Comparison of ENCODE assay signal across 8 cellular contexts in genomic region chr6:121849477-121849876, GRCh38.
A peak's percentile ranks its signal among the peaks of the same experiment; 100 is the strongest.
DNase-seq lines count a peak whose midpoint lies in the region; ATAC-seq and TF ChIP-seq lines count a peak whose summit lies in the region.

No MANE protein-coding gene starts in this region.

- DNase-seq in activated T-cell treated with anti-CD3 and anti-CD28 coated beads for 48 hours (ENCODE audit: low read depth) (peak; percentile 21), HUDEP-2 (lab: John Stamatoyannopoulos, UW; ENCODE audit: unreplicated experiment in 76 of 76) (peak in 51 of 76 experiments; percentile 3 to 84 (median 30)), SJSA1 (ENCODE audit: low read depth in 1 of 2, low spot score in 2 of 2) (peak; percentile 76 to 77), erythroblast (lab: John Stamatoyannopoulos, UW) (peak; percentile 17 to 53)
- no peak for DNase-seq in activated T-cell treated with anti-CD3 and anti-CD28 coated beads, Interleukin-2, amount 50 U/mL, for 1 hour

- no peaks in the 10 kb centered on the region for H3K27me3 ChIP-seq in SJSA1 (replicated peaks)

- H3K4me3 Mint-ChIP-seq in nephron = no peak overlapping the region
- no peak overlapping the region for H3K4me3 Mint-ChIP-seq in stimulated activated memory B cell treated with anti-CD40 and anti-IgM and Interleukin-4, amounts not matched to agents 10 μg/mL and 1 μg/mL and 100 μg/mL, for 72 hours

- H3K4me1 Mint-ChIP-seq in nephron = no peaks in the 10 kb centered on the region
- H3K4me1 Mint-ChIP-seq in stimulated activated memory B cell treated with anti-CD40 and anti-IgM and Interleukin-4, amounts not matched to agents 10 μg/mL and 1 μg/mL and 100 μg/mL, for 72 hours = no peaks in the 10 kb centered on the region

- ATAC-seq in GM21786 (IDR thresholded peaks at IDR 0.05; ENCODE audit: unreplicated experiment) = peak; percentile 91
- no peak for ATAC-seq in stimulated activated memory B cell treated with anti-CD40 and anti-IgM and Interleukin-4, amounts not matched to agents 10 μg/mL and 1 μg/mL and 100 μg/mL, for 72 hours

- no peak for TF ChIP-seq POLR2A in erythroblast (IDR thresholded peaks at IDR 0.05; ENCODE audit: low read length)

- H3K36me3 Mint-ChIP-seq in nephron (ENCODE audit: low read depth) = no peaks in the 10 kb centered on the region
- no peaks in the 10 kb centered on the region for H3K36me3 Mint-ChIP-seq in stimulated activated memory B cell treated with anti-CD40 and anti-IgM and Interleukin-4, amounts not matched to agents 10 μg/mL and 1 μg/mL and 100 μg/mL, for 72 hours

- H3K9me3 Mint-ChIP-seq in nephron = no peaks in the 10 kb centered on the region
- H3K9me3 Mint-ChIP-seq in stimulated activated memory B cell treated with anti-CD40 and anti-IgM and Interleukin-4, amounts not matched to agents 10 μg/mL and 1 μg/mL and 100 μg/mL, for 72 hours = no peaks in the 10 kb centered on the region

- H3K27me3 Mint-ChIP-seq in nephron (ENCODE audit: low read depth) = no peaks in the 10 kb centered on the region
- H3K27me3 Mint-ChIP-seq in stimulated activated memory B cell treated with anti-CD40 and anti-IgM and Interleukin-4, amounts not matched to agents 10 μg/mL and 1 μg/mL and 100 μg/mL, for 72 hours = no peaks in the 10 kb centered on the region

- TF ChIP-seq CTCF in nephron (IDR thresholded peaks at IDR 0.05; ENCODE audit: unreplicated experiment in 3 of 3) = peak; percentile 50 to 66 (median 55)

- no peak overlapping the region for H3K4me3 ChIP-seq in SJSA1

- no peaks in the 10 kb centered on the region for H3K36me3 ChIP-seq in SJSA1

- peak overlapping the region; percentile 38 for H3K27ac ChIP-seq in SJSA1

- H3K4me1 ChIP-seq in SJSA1 (replicated peaks) = peaks cover 19% of the 10 kb centered on the region

- no peak overlapping the region for H3K27ac Mint-ChIP-seq in nephron
- H3K27ac Mint-ChIP-seq in stimulated activated memory B cell treated with anti-CD40 and anti-IgM and Interleukin-4, amounts not matched to agents 10 μg/mL and 1 μg/mL and 100 μg/mL, for 72 hours = no peak overlapping the region

- H3K9me3 ChIP-seq in SJSA1 (replicated peaks) = no peaks in the 10 kb centered on the region
